23 cellular contexts compared by ENCODE assay signal in genomic region chr10:128661404-128662197, GRCh38.
A peak's percentile ranks its signal among the peaks of the same experiment; 100 is the strongest.
DNase-seq lines count a peak whose midpoint lies in the region; ATAC-seq and TF ChIP-seq lines count a peak whose summit lies in the region.
"Had no signal": no experiment of that assay in that cellular context is flagged by ENCODE, and none has a peak within 500 bp of the region (broad histone marks: within the 10 kb centered on the region; RNA-seq: fewer than 3 reads in every experiment).

No MANE protein-coding gene starts in this region.

- WGBS in transverse colon (ENCODE audit: low coverage in 1 of 2), 2 donors = 49 to 53% methylated on average over 7 of the region's 7 CpGs
- WGBS in body of pancreas, 2 donors = 71% methylated on average over 7 of the region's 7 CpGs

- no peak for TF ChIP-seq EP300 in transverse colon (IDR thresholded peaks at IDR 0.05; ENCODE audit: low read depth)

- H3K27ac Mint-ChIP-seq in immature natural killer cell = no peak overlapping the region
- H3K27ac Mint-ChIP-seq: CD14-positive monocyte; CD4-positive, alpha-beta memory T cell; CD4-positive, CD25-positive, alpha-beta regulatory T cell; CD8-positive, alpha-beta memory T cell had no signal

- ATAC-seq in mucosa of descending colon (peak; percentile 75), body of pancreas (no peak)
- ATAC-seq: GM12878 had no signal

- TF ChIP-seq CTCF in colonic mucosa (IDR thresholded peaks at IDR 0.05) = no peak
- TF ChIP-seq CTCF in mucosa of descending colon (IDR thresholded peaks at IDR 0.05) = no peak
- TF ChIP-seq CTCF in transverse colon (IDR thresholded peaks at IDR 0.05) = no peak
- TF ChIP-seq CTCF in body of pancreas (IDR thresholded peaks at IDR 0.05) = no peak

- H3K9me3 Mint-ChIP-seq in immature natural killer cell = peaks cover 0 to 3% (median 0%) of the 10 kb centered on the region in 6 donors

- no peak for TF ChIP-seq POLR2A in transverse colon (IDR thresholded peaks at IDR 0.05)
- no peak for TF ChIP-seq POLR2A in body of pancreas (IDR thresholded peaks at IDR 0.05)

- no peaks in the 10 kb centered on the region for H3K4me1 Mint-ChIP-seq in immature natural killer cell
- H3K4me1 Mint-ChIP-seq: CD4-positive, CD25-positive, alpha-beta regulatory T cell; CD8-positive, alpha-beta memory T cell had no signal

- no peaks in the 10 kb centered on the region for H3K36me3 Mint-ChIP-seq in immature natural killer cell
- H3K36me3 Mint-ChIP-seq: CD14-positive monocyte; CD4-positive, alpha-beta memory T cell; CD4-positive, CD25-positive, alpha-beta regulatory T cell; CD8-positive, alpha-beta memory T cell had no signal

- in situ Hi-C loops in transverse colon (cut with MboI; ENCODE audit: low pct_ligation_motif_present in 1 of 4, low pct_unique_long_range_greater_than_20kb in 1 of 4, low sequenced_read_pairs in 3 of 4) = no loop called here

- H3K27me3 ChIP-seq in colonic mucosa (no peaks in the 10 kb centered on the region), transverse colon (no peaks in the 10 kb centered on the region), body of pancreas (no peaks in the 10 kb centered on the region)
- H3K27me3 ChIP-seq: BE2C, BLaER1 had no signal

- H3K4me3 ChIP-seq in colonic mucosa (no peak overlapping the region), mucosa of descending colon (no peak overlapping the region), transverse colon (no peak overlapping the region), body of pancreas (no peak overlapping the region)
- H3K4me3 ChIP-seq: BLaER1, GM12878 had no signal

- H3K9me3 ChIP-seq in colonic mucosa (no peaks in the 10 kb centered on the region), mucosa of descending colon (peaks cover 4% of the 10 kb centered on the region), transverse colon (peaks cover 0 to 10% of the 10 kb centered on the region in 2 donors), body of pancreas (peaks cover 0 to 6% (median 0%) of the 10 kb centered on the region in 3 donors)
- H3K9me3 ChIP-seq: BE2C had no signal

- no peak overlapping the region for H3K4me3 Mint-ChIP-seq in immature natural killer cell
- H3K4me3 Mint-ChIP-seq: CD14-positive monocyte; CD4-positive, alpha-beta memory T cell; CD4-positive, CD25-positive, alpha-beta regulatory T cell; CD8-positive, alpha-beta memory T cell had no signal

- H3K4me1 ChIP-seq in colonic mucosa = no peaks in the 10 kb centered on the region
- H3K4me1 ChIP-seq in mucosa of descending colon (ENCODE audit: low read depth) = no peaks in the 10 kb centered on the region
- H3K4me1 ChIP-seq in transverse colon = peaks cover 0 to 20% (median 2%) of the 10 kb centered on the region in 4 donors
- no peaks in the 10 kb centered on the region for H3K4me1 ChIP-seq in body of pancreas
- H3K4me1 ChIP-seq: BE2C had no signal

- H3K27ac ChIP-seq in colonic mucosa = peak overlapping the region; percentile 56
- peak overlapping the region; percentile 51 to 63 (median 57) for H3K27ac ChIP-seq in transverse colon
- H3K27ac ChIP-seq in body of pancreas = no peak overlapping the region
- H3K27ac ChIP-seq: BLaER1 had no signal

- H3K9ac ChIP-seq in colonic mucosa (ENCODE audit: low read depth in 2 of 2, low read length in 2 of 2) = no peak overlapping the region
- H3K9ac ChIP-seq: BLaER1 had no signal

- H3K27me3 Mint-ChIP-seq in immature natural killer cell (ENCODE audit: low read depth in 3 of 3) = peaks cover 2 to 11% (median 9%) of the 10 kb centered on the region in 3 donors

- intact Hi-C loops in colonic mucosa (cut with DNase I) (no loop called here), mucosa of descending colon (cut with DNase I, micrococcal nuclease) (no loop called here), transverse colon (cut with DNase I; ENCODE audit: low total_unique reads) (no loop called here), body of pancreas (cut with DNase I) (no loop called here)

- peak; percentile 43 for DNase-seq in colonic mucosa
- peak in 1 of 3 donors; percentile 50 for DNase-seq in mucosa of descending colon
- DNase-seq in transverse colon = no peak
- no peak for DNase-seq in immature natural killer cell
- DNase-seq in body of pancreas = no peak
- DNase-seq in NOMO-1 treated with dmso at 0.1 percent for 144 hours (lab: John Stamatoyannopoulos, UW; ENCODE audit: unreplicated experiment) = no peak
- DNase-seq: 8988T; ACHN; BE2C; C1 segment of cervical spinal cord; CD4-positive, alpha-beta memory T cell; CD4-positive, CD25-positive, alpha-beta regulatory T cell; CD8-positive, alpha-beta memory T cell; COR-L47; DMS 273 treated with DMSO at 0.1 percent for 48 hours; DMS153; DMS79; DND-41; EL; GDM1 had no signal

- H3K36me3 ChIP-seq in colonic mucosa (no peaks in the 10 kb centered on the region), mucosa of descending colon (ENCODE audit: low read depth) (no peaks in the 10 kb centered on the region), transverse colon (no peaks in the 10 kb centered on the region), body of pancreas (replicated peaks in 1 of 2; ENCODE audit: insufficient read depth in 1 of 2, low read depth in 2 of 2) (no peaks in the 10 kb centered on the region)
- H3K36me3 ChIP-seq: BE2C, BLaER1 had no signal

Comparison
In these comparisons a context has a peak if more than half of its experiments do, and no peak if none do; other contexts are left out.
1. H3K27ac ChIP-seq: peak in colonic mucosa (single experiment) and transverse colon (4 of 4); none in body of pancreas (0 of 4).